In genomic region chr18:42113529-42114191, GRCh38 we compare ENCODE assay signal across 10 cellular contexts.
DNase-seq lines count a peak whose midpoint lies in the region; ATAC-seq and TF ChIP-seq lines count a peak whose summit lies in the region.
"Had no signal": no experiment of that assay in that cellular context is flagged by ENCODE, and none has a peak within 500 bp of the region (broad histone marks: within the 10 kb centered on the region; RNA-seq: fewer than 3 reads in every experiment).

No MANE protein-coding gene starts in this region.

- H3K27ac ChIP-seq in lung (ENCODE audit: low read depth in 1 of 2, low read length in 1 of 2), result no peak overlapping the region
- peak overlapping the region in 1 of 2 donors; percentile 20 for H3K27ac ChIP-seq in coronary artery
- H3K27ac ChIP-seq: pancreas had no signal

- ATAC-seq in HG03280 (IDR thresholded peaks at IDR 0.05; ENCODE audit: unreplicated experiment) (peak; percentile 41), lung (ENCODE audit: insufficient read depth, low FRiP score) (peak; percentile 16)

- H3K9me3 ChIP-seq in lung (ENCODE audit: control insufficient read depth in 2 of 2, insufficient read depth in 1 of 2, low read length in 1 of 2), result no peaks in the 10 kb centered on the region
- H3K9me3 ChIP-seq: pancreas had no signal

- H3K4me1 ChIP-seq in lung (ENCODE audit: control insufficient read depth in 2 of 2, insufficient read depth in 2 of 2, low read length in 2 of 2), result no peaks in the 10 kb centered on the region

- peaks cover 10% of the 10 kb centered on the region for H3K27me3 Mint-ChIP-seq in activated CD4-positive, alpha-beta T cell treated with anti-CD3 and anti-CD28 coated beads, Interleukin-2, amount 10 ng/mL, durations not matched to agents 7 days and 5 days
- H3K27me3 Mint-ChIP-seq: activated B cell treated with CpG ODN at 0.5 μM for 24 hours had no signal

- peak overlapping the region; percentile 20 for H3K27ac Mint-ChIP-seq in activated CD4-positive, alpha-beta T cell treated with anti-CD3 and anti-CD28 coated beads, Interleukin-2, amount 10 ng/mL, durations not matched to agents 7 days and 5 days
- H3K27ac Mint-ChIP-seq: activated B cell treated with CpG ODN at 0.5 μM for 24 hours had no signal

- no peak overlapping the region for H3K4me3 Mint-ChIP-seq in activated CD4-positive, alpha-beta T cell treated with anti-CD3 and anti-CD28 coated beads, Interleukin-2, amount 10 ng/mL, durations not matched to agents 7 days and 5 days
- H3K4me3 Mint-ChIP-seq: activated B cell treated with CpG ODN at 0.5 μM for 24 hours had no signal

- 32 to 39% methylated on average over 5 of the region's 5 CpGs for WGBS in lung, 2 donors

- H3K4me3 ChIP-seq in lung (no peak overlapping the region), coronary artery (no peak overlapping the region)
- H3K4me3 ChIP-seq: pancreas had no signal

- DNase-seq in activated CD4-positive, alpha-beta T cell treated with anti-CD3 and anti-CD28 coated beads, Interleukin-2, amount 10 ng/mL, durations not matched to agents 7 days and 5 days, result no peak
- no peak for DNase-seq in activated CD4-positive, alpha-beta T cell treated with anti-CD3 and anti-CD28 coated beads for 1 hour
- DNase-seq in UCSD-AML1 (lab: John Stamatoyannopoulos, UW; ENCODE audit: unreplicated experiment) (peak; percentile 18), lung (ENCODE audit: low spot score) (no peak), HT-29 (ENCODE audit: low spot score) (no peak), coronary artery (ENCODE audit: low spot score) (no peak), cortex of kidney (lab: John Stamatoyannopoulos, UW) (no peak)
- DNase-seq: activated B cell treated with CpG ODN at 0.5 μM for 24 hours had no signal

- no peaks in the 10 kb centered on the region for H3K27me3 ChIP-seq in lung (ENCODE audit: control insufficient read depth, insufficient read depth)
- H3K27me3 ChIP-seq: pancreas had no signal

- H3K9me3 Mint-ChIP-seq in activated CD4-positive, alpha-beta T cell treated with anti-CD3 and anti-CD28 coated beads, Interleukin-2, amount 10 ng/mL, durations not matched to agents 7 days and 5 days, result no peaks in the 10 kb centered on the region
- H3K9me3 Mint-ChIP-seq: activated B cell treated with CpG ODN at 0.5 μM for 24 hours had no signal

- no peaks in the 10 kb centered on the region for H3K36me3 ChIP-seq in lung (ENCODE audit: control insufficient read depth in 2 of 2, insufficient read depth in 2 of 2, low read length in 2 of 2)
- H3K36me3 ChIP-seq: pancreas had no signal

- H3K36me3 Mint-ChIP-seq in activated CD4-positive, alpha-beta T cell treated with anti-CD3 and anti-CD28 coated beads, Interleukin-2, amount 10 ng/mL, durations not matched to agents 7 days and 5 days (ENCODE audit: low read depth), result peaks cover 2% of the 10 kb centered on the region

- CTCF ChIA-PET in activated CD4-positive, alpha-beta T cell treated with anti-CD3 and anti-CD28 coated beads, Interleukin-2, amount 10 ng/mL, durations not matched to agents 7 days and 5 days (lab: Charles Lee), result interaction anchor here (0.7 to 2.5 kb wide), 12 partner anchors 8 to 1158 kb away, joined by 3 to 13 read pairs (median 5); no protein-coding TSS in a partner anchor

- POLR2A ChIA-PET in activated CD4-positive, alpha-beta T cell treated with anti-CD3 and anti-CD28 coated beads, Interleukin-2, amount 10 ng/mL, durations not matched to agents 7 days and 5 days (lab: Charles Lee), result interaction anchor here (0.7 kb wide), 1 partner anchor 1464 kb away, joined by 5 read pairs; no protein-coding TSS in a partner anchor

- peaks cover 16% of the 10 kb centered on the region for H3K4me1 Mint-ChIP-seq in activated CD4-positive, alpha-beta T cell treated with anti-CD3 and anti-CD28 coated beads, Interleukin-2, amount 10 ng/mL, durations not matched to agents 7 days and 5 days

- TF ChIP-seq CTCF in lung (IDR thresholded peaks at IDR 0.05; ENCODE audit: control extremely low read depth, extremely low read depth) (no peak), coronary artery (IDR thresholded peaks at IDR 0.05) (no peak)
